21 cellular contexts compared by ENCODE assay signal in the genomic region with DNA sequence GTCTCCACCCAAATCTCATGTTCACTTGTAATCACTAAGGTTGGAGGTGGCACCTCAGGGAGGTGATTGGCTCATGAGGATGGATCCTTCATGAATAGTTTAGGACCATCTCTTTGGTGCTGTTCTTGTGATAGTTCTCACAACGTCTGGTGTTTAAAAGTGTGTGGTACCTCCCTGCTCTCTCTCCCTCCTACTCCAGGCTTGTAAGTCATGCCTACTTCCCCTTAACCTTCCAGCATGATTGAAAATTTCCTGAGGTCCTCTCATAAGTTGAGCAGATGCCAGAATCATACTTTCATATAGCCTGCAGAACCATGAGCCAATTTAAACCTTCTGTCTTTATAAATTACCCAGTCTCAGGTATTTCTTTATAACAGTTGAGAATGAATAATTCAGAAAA. TPM values are rescaled to one million over a fixed set of nuclear protein-coding genes. Genes with fewer than 3 reads are reported as not detected.
A peak's percentile ranks its signal among the peaks of the same experiment; 100 is the strongest.
DNase-seq lines count a peak whose midpoint lies in the region; ATAC-seq, FAIRE-seq and TF ChIP-seq lines count a peak whose summit lies in the region.
"Had no signal": no experiment of that assay in that cellular context is flagged by ENCODE, and none has a peak within 500 bp of the region (broad histone marks: within the 10 kb centered on the region; RNA-seq: fewer than 3 reads in every experiment).

No MANE protein-coding gene starts in this region.

- H3K27ac Mint-ChIP-seq in glutamatergic neuron (ENCODE audit: unreplicated experiment) (no peak overlapping the region), endothelial cell (ENCODE audit: unreplicated experiment) (no peak overlapping the region)
- H3K27ac Mint-ChIP-seq in naive thymus-derived CD4-positive, alpha-beta T cell: peak overlapping the region in 1 of 9 donors; percentile 70
- H3K27ac Mint-ChIP-seq: CD8-positive, alpha-beta T cell; GM23338 had no signal

- H3K4me3 Mint-ChIP-seq in glutamatergic neuron (ENCODE audit: unreplicated experiment) (peak overlapping the region; percentile 18), endothelial cell (ENCODE audit: unreplicated experiment) (no peak overlapping the region)
- H3K4me3 Mint-ChIP-seq in naive thymus-derived CD4-positive, alpha-beta T cell: no peak overlapping the region
- H3K4me3 Mint-ChIP-seq: CD8-positive, alpha-beta T cell; GM23338 had no signal

- H3K4me3 ChIP-seq in HepG2 (replicated peaks in 1 of 3; ENCODE audit: insufficient read depth in 1 of 3, low read depth in 2 of 3, low read length in 3 of 3) (no peak overlapping the region), right lobe of liver (no peak overlapping the region), OCI-LY7 (ENCODE audit: low read depth, low read length, poor library complexity, severe bottlenecking) (no peak overlapping the region), upper lobe of right lung (no peak overlapping the region)
- H3K4me3 ChIP-seq in naive thymus-derived CD4-positive, alpha-beta T cell (ENCODE audit: low read length): no peak overlapping the region
- H3K4me3 ChIP-seq: GM23338 had no signal

- H3K9me3 ChIP-seq in HepG2 (ENCODE audit: low read length) (no peaks in the 10 kb centered on the region), right lobe of liver (no peaks in the 10 kb centered on the region), OCI-LY7 (ENCODE audit: low read length) (no peaks in the 10 kb centered on the region), upper lobe of right lung (no peaks in the 10 kb centered on the region)
- H3K9me3 ChIP-seq in naive thymus-derived CD4-positive, alpha-beta T cell (ENCODE audit: control insufficient read depth in 2 of 3, low read length in 3 of 3): no peaks in the 10 kb centered on the region

- peak; percentile 15 for FAIRE-seq in HepG2 (lab: Jason Lieb, UNC)
- FAIRE-seq: D721Med, G401.6, GM12892, HTR-8/SVneo had no signal

- no peak for TF ChIP-seq EP300 in HepG2 (IDR thresholded peaks at IDR 0.05; ENCODE audit: low read depth in 2 of 2, low read length in 2 of 2)
- TF ChIP-seq EP300 in HepG2 (CRISPR knock-in tag; IDR thresholded peaks at IDR 0.05; ENCODE audit: borderline replicate concordance): no peak

- TF ChIP-seq POLR2A in HepG2 (IDR thresholded peaks at IDR 0.05; ENCODE audit: insufficient read depth in 1 of 2, low read depth in 2 of 2, low read length in 2 of 2): no peak
- no peak for TF ChIP-seq POLR2A in right lobe of liver (IDR thresholded peaks at IDR 0.05)

- WGBS in HepG2 (ENCODE audit: low lambda C conversion rate): 89% methylated on average over 1 of the region's 1 CpG
- WGBS in right lobe of liver (ENCODE audit: insufficient coverage, low coverage, low lambda C conversion rate, missing lambda C conversion rate): 30% methylated on average over 1 of the region's 1 CpG

- in situ Hi-C loops in HepG2 (cut with HindIII; ENCODE audit: extremely low pct_ligation_motif_present, low pct_unique_long_range_greater_than_20kb): no loop called here

- H3K4me1 Mint-ChIP-seq in glutamatergic neuron (ENCODE audit: low read depth, unreplicated experiment): peaks cover 12% of the 10 kb centered on the region
- peaks cover 0 to 28% (median 13%) of the 10 kb centered on the region in 7 donors for H3K4me1 Mint-ChIP-seq in naive thymus-derived CD4-positive, alpha-beta T cell
- H3K4me1 Mint-ChIP-seq in endothelial cell (ENCODE audit: unreplicated experiment): peaks cover 20% of the 10 kb centered on the region

- POLR2A ChIA-PET in HepG2 (lab: Yijun Ruan, JAX): no interaction called here
- POLR2A ChIA-PET in OCI-LY7 (lab: Charles Lee): no interaction called here
- POLR2A ChIA-PET in naive thymus-derived CD4-positive, alpha-beta T cell (lab: Charles Lee): interaction anchor here (13.7 kb wide), 1 partner anchor 10 kb away, joined by 251 read pairs; no protein-coding TSS in a partner anchor

- no peak for ATAC-seq in HepG2
- no peak for ATAC-seq in right lobe of liver
- ATAC-seq in upper lobe of right lung: peak; percentile 54
- no peak for ATAC-seq in naive thymus-derived CD4-positive, alpha-beta T cell
- ATAC-seq: CD8-positive, alpha-beta T cell; GM23338 had no signal

- H4K20me1 ChIP-seq in HepG2 (ENCODE audit: insufficient read depth, low read length) (no peaks in the 10 kb centered on the region), OCI-LY7 (ENCODE audit: insufficient read depth, low read length) (no peaks in the 10 kb centered on the region)

- H2AFZ ChIP-seq in HepG2 (ENCODE audit: low read length) (no peak overlapping the region), OCI-LY7 (ENCODE audit: low read length) (no peak overlapping the region)
- H2AFZ ChIP-seq: GM23338 had no signal

- BruUV-seq in HepG2 (replicated peaks; lab: Mats Ljungman, UMichigan) (no TSS peak), OCI-LY7 (replicated peaks; lab: Mats Ljungman, UMichigan) (no TSS peak)

- no peaks in the 10 kb centered on the region for H3K27me3 Mint-ChIP-seq in glutamatergic neuron (ENCODE audit: unreplicated experiment)
- peaks cover 0 to 2% (median 0%) of the 10 kb centered on the region in 5 donors for H3K27me3 Mint-ChIP-seq in naive thymus-derived CD4-positive, alpha-beta T cell
- peaks cover 2% of the 10 kb centered on the region for H3K27me3 Mint-ChIP-seq in endothelial cell (ENCODE audit: unreplicated experiment)

- no peak for DNase-seq in HepG2 (ENCODE audit: low spot score)
- DNase-seq in right lobe of liver: no peak
- no peak for DNase-seq in OCI-LY7 (ENCODE audit: low spot score)
- no peak for DNase-seq in glutamatergic neuron
- no peak for DNase-seq in upper lobe of right lung
- DNase-seq in SK-N-DZ (ENCODE audit: low spot score): no peak
- no peak for DNase-seq in naive thymus-derived CD4-positive, alpha-beta T cell
- DNase-seq in endothelial cell (ENCODE audit: low spot score): no peak
- DNase-seq: ACHN; CD8-positive, alpha-beta T cell; COR-L47; DMS153; DMS79 treated with DMSO at 0.1 percent for 48 hours; EL; H7 had no signal

- H3K9me3 Mint-ChIP-seq in glutamatergic neuron (ENCODE audit: unreplicated experiment) (peaks cover 2% of the 10 kb centered on the region), endothelial cell (ENCODE audit: unreplicated experiment) (no peaks in the 10 kb centered on the region)
- no peaks in the 10 kb centered on the region for H3K9me3 Mint-ChIP-seq in naive thymus-derived CD4-positive, alpha-beta T cell
- H3K9me3 Mint-ChIP-seq: CD8-positive, alpha-beta T cell; GM23338 had no signal

- peaks cover 4% of the 10 kb centered on the region for H3K79me2 ChIP-seq in HepG2 (ENCODE audit: insufficient read depth, low read length)
- H3K79me2 ChIP-seq in OCI-LY7 (ENCODE audit: insufficient read depth, low read depth, low read length): no peaks in the 10 kb centered on the region

- H3K9me2 ChIP-seq in OCI-LY7 (ENCODE audit: insufficient read depth, low read length): no peaks in the 10 kb centered on the region

- no peak overlapping the region for H3K9ac ChIP-seq in HepG2 (ENCODE audit: insufficient read depth, low read depth, low read length)

- H3K4me1 ChIP-seq in HepG2 (ENCODE audit: insufficient read depth, low read length) (peaks cover 5% of the 10 kb centered on the region), right lobe of liver (no peaks in the 10 kb centered on the region), OCI-LY7 (ENCODE audit: insufficient read depth, low read length, poor library complexity, severe bottlenecking) (peaks cover 21% of the 10 kb centered on the region), upper lobe of right lung (peaks cover 11% of the 10 kb centered on the region)
- no peaks in the 10 kb centered on the region for H3K4me1 ChIP-seq in naive thymus-derived CD4-positive, alpha-beta T cell (ENCODE audit: control insufficient read depth in 2 of 2, insufficient read depth in 2 of 2, low read length in 2 of 2)

- intact Hi-C loops in HepG2 (cut with micrococcal nuclease; ENCODE audit: unreplicated experiment): no loop called here
- intact Hi-C loops in right lobe of liver (cut with DNase I): no loop called here
- intact Hi-C loops in OCI-LY7 (cut with micrococcal nuclease; ENCODE audit: unreplicated experiment): no loop called here
- intact Hi-C loops in upper lobe of right lung (cut with DNase I): no loop called here
- intact Hi-C loops in naive thymus-derived CD4-positive, alpha-beta T cell (cut with micrococcal nuclease): loop anchor here in 1 of 2 donors (1.0 kb wide), 1 partner anchor 9 kb away; no protein-coding TSS in a partner anchor

- TF ChIP-seq RAD21 in HepG2 (CRISPR knock-in tag; IDR thresholded peaks at IDR 0.05): no peak

- peaks cover 4% of the 10 kb centered on the region for H3K36me3 Mint-ChIP-seq in glutamatergic neuron (ENCODE audit: unreplicated experiment)
- peaks cover 0 to 10% (median 0%) of the 10 kb centered on the region in 5 donors for H3K36me3 Mint-ChIP-seq in naive thymus-derived CD4-positive, alpha-beta T cell
- H3K36me3 Mint-ChIP-seq in endothelial cell (ENCODE audit: low read depth, unreplicated experiment): peaks cover 9% of the 10 kb centered on the region
- H3K36me3 Mint-ChIP-seq: CD8-positive, alpha-beta T cell had no signal

- H3K27me3 ChIP-seq in HepG2 (ENCODE audit: control insufficient read depth in 1 of 2, insufficient read depth in 2 of 2, low read length in 2 of 2) (no peaks in the 10 kb centered on the region), right lobe of liver (no peaks in the 10 kb centered on the region), upper lobe of right lung (no peaks in the 10 kb centered on the region)
- H3K27me3 ChIP-seq in naive thymus-derived CD4-positive, alpha-beta T cell (ENCODE audit: control insufficient read depth in 2 of 2, insufficient read depth in 2 of 2, low read length in 2 of 2): no peaks in the 10 kb centered on the region

- no peak overlapping the region for H3K4me2 ChIP-seq in HepG2 (ENCODE audit: low read depth, low read length)
- H3K4me2 ChIP-seq in OCI-LY7 (ENCODE audit: low read length): peak overlapping the region; percentile 37
- H3K4me2 ChIP-seq: GM23338 had no signal

- CTCF ChIA-PET in HepG2 (lab: Yijun Ruan, JAX; ENCODE audit: low intra/inter-chr PET ratio, low total read pairs): no interaction called here
- CTCF ChIA-PET in OCI-LY7 (lab: Charles Lee; ENCODE audit: unreplicated experiment): no interaction called here
- CTCF ChIA-PET in naive thymus-derived CD4-positive, alpha-beta T cell (lab: Charles Lee): no interaction called here

- TF ChIP-seq CTCF in HepG2 (CRISPR knock-in tag; IDR thresholded peaks at IDR 0.05) (no peak), right lobe of liver (IDR thresholded peaks at IDR 0.05) (no peak), OCI-LY7 (conservative IDR thresholded peaks at IDR 0.05; ENCODE audit: low read length) (no peak), glutamatergic neuron (IDR thresholded peaks at IDR 0.05; ENCODE audit: partially characterized antibody, unreplicated experiment) (no peak), upper lobe of right lung (IDR thresholded peaks at IDR 0.05) (no peak), endothelial cell (IDR thresholded peaks at IDR 0.05; ENCODE audit: unreplicated experiment) (no peak)

- H3K36me3 ChIP-seq in HepG2 (replicated peaks in 1 of 2; ENCODE audit: control insufficient read depth in 1 of 2, insufficient read depth in 2 of 2, low read length in 2 of 2) (0 out of 5 replicates have a peak, but pooled peaks cover 0 to 3% of the 10 kb centered on the region in 2 experiments), right lobe of liver (no peaks in the 10 kb centered on the region), OCI-LY7 (ENCODE audit: insufficient read depth, low read length) (no peaks in the 10 kb centered on the region), upper lobe of right lung (no peaks in the 10 kb centered on the region)
- H3K36me3 ChIP-seq in naive thymus-derived CD4-positive, alpha-beta T cell (ENCODE audit: control insufficient read depth in 2 of 3, insufficient read depth in 3 of 3, low read length in 3 of 3): no peaks in the 10 kb centered on the region

- no peak overlapping the region for H3K27ac ChIP-seq in HepG2 (ENCODE audit: extremely low read length, insufficient read depth, low read length)
- no peak overlapping the region for H3K27ac ChIP-seq in right lobe of liver
- no peak overlapping the region for H3K27ac ChIP-seq in OCI-LY7 (ENCODE audit: low read depth, low read length, poor library complexity, severe bottlenecking)
- no peak overlapping the region for H3K27ac ChIP-seq in upper lobe of right lung
- H3K27ac ChIP-seq in naive thymus-derived CD4-positive, alpha-beta T cell (ENCODE audit: low read depth, low read length): no peak overlapping the region
- H3K27ac ChIP-seq: C4-2B had no signal

RNA-seq across cellular contexts. Expression of a gene that starts 16.6 kb away (rescaled TPM):
- total RNA-seq in HepG2 (2016; rRNA removed; fragmentation: Illumina TruSeq; extraction: Trizol) (131 and 345 TPM in 2 replicates), right lobe of liver (100 to 1,000 TPM; 107 to 561 (median 406) TPM), OCI-LY7 (2022) (393 and 415 TPM in 2 replicates), glutamatergic neuron (ENCODE audit: unreplicated experiment) (60.2 TPM), upper lobe of right lung (1,071 TPM), endothelial cell (ENCODE audit: unreplicated experiment) (167 TPM)
- total RNA-seq in HepG2 (2016; cell fraction: cytosol; rRNA removed; fragmentation: Illumina TruSeq; extraction: Trizol; ENCODE audit: low read depth): 40.4 and 40.8 TPM in 2 replicates
- total RNA-seq in HepG2 (2016; cell fraction: insoluble cytoplasmic fraction; rRNA removed; fragmentation: Illumina TruSeq; extraction: Trizol): 123 and 365 TPM in 2 replicates
- total RNA-seq in HepG2 (2016; cell fraction: membrane; rRNA removed; fragmentation: Illumina TruSeq; extraction: Trizol): 56.7 and 57.0 TPM in 2 replicates
- total RNA-seq in HepG2 (2016; cell fraction: nucleus; rRNA removed; fragmentation: Illumina TruSeq; extraction: Trizol): 268 and 300 TPM in 2 replicates
- 527 and 598 TPM in 2 replicates for polyA plus RNA-seq in HepG2 (2011; rRNA removed)
- polyA plus RNA-seq in HepG2 (2011; cell fraction: cytosol; rRNA removed): 540 and 603 TPM in 2 replicates
- 321 and 388 TPM in 2 replicates for polyA plus RNA-seq in HepG2 (2011; cell fraction: nucleus; rRNA removed)
- 267 and 414 TPM in 2 replicates for polyA plus RNA-seq in HepG2 (2012)
- polyA plus RNA-seq in HepG2 (2016; cell fraction: cytosol; fragmentation: Illumina TruSeq; extraction: Trizol; ENCODE audit: low read depth): 46.2 and 49.2 TPM in 2 replicates
- 135 and 142 TPM in 2 replicates for polyA plus RNA-seq in HepG2 (2016; cell fraction: insoluble cytoplasmic fraction; fragmentation: Illumina TruSeq; extraction: Trizol; ENCODE audit: low read depth)
- polyA plus RNA-seq in HepG2 (2016; cell fraction: membrane; fragmentation: Illumina TruSeq; extraction: Trizol; ENCODE audit: low read depth): 49.9 and 54.4 TPM in 2 replicates
- 529 and 565 TPM in 2 replicates for polyA plus RNA-seq in HepG2 (2016; cell fraction: nucleus; fragmentation: Illumina TruSeq; extraction: Trizol; ENCODE audit: insufficient read depth, low read depth)
- polyA minus RNA-seq in HepG2 (2011; rRNA and poly(A)+ RNA removed; ENCODE audit: low replicate concordance): 311 and 488 TPM in 2 replicates
- polyA minus RNA-seq in HepG2 (2011; cell fraction: cytosol; rRNA and poly(A)+ RNA removed): 211 and 252 TPM in 2 replicates
- 56.9 and 83.0 TPM in 2 replicates for polyA minus RNA-seq in HepG2 (2011; cell fraction: nucleus; rRNA and poly(A)+ RNA removed)
- 672 and 804 TPM in 2 replicates for total RNA-seq in OCI-LY7 (2014; rRNA removed; shearing (Covaris generic))
- 35.3 and 39.6 TPM in 2 replicates for polyA plus RNA-seq in SK-N-DZ (2014; cell fraction: cytosol; rRNA removed)
- 41.1 and 48.8 TPM in 2 replicates for polyA plus RNA-seq in SK-N-DZ (2014; cell fraction: nucleus; rRNA removed)
- 1,000 to 10,000 TPM; 1,540 to 2,258 (median 1,836) TPM for total RNA-seq in naive thymus-derived CD4-positive, alpha-beta T cell
- polyA plus RNA-seq in naive thymus-derived CD4-positive, alpha-beta T cell: 1,000 to 10,000 TPM; 2,350 to 3,318 TPM
